In the genomic region with DNA sequence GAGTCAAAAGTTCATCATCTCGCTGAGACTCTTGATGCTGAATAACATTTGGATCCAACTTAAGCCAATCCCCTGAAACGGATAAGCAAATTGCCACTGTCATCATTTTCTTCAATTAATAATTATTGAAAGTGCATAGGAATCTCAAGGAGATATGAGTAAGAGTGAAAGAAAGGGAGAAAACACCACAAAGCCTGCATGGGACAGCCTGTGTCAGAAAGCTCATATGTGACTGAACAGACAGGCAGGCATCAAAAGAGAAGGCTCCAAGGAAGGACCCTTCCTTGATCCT, we compare ENCODE assay signal across 19 cellular contexts. TPM values are rescaled to one million over a fixed set of nuclear protein-coding genes. Genes with fewer than 3 reads are reported as not detected.
DNase-seq lines count a peak whose midpoint lies in the region; ATAC-seq and TF ChIP-seq lines count a peak whose summit lies in the region.
"Had no signal": no experiment of that assay in that cellular context is flagged by ENCODE, and none has a peak within 500 bp of the region (broad histone marks: within the 10 kb centered on the region; RNA-seq: fewer than 3 reads in every experiment).

No MANE protein-coding gene starts in this region.

- DNase-seq in effector memory CD8-positive, alpha-beta T cell, result no peak
- DNase-seq in osteoblast (ENCODE audit: insufficient read length, low spot score, missing footprints) (no peak), transverse colon (no peak), posterior vena cava (ENCODE audit: low spot score) (no peak), GOT3 (lab: John Stamatoyannopoulos, UW) (no peak), SW 1271 (lab: John Stamatoyannopoulos, UW) (no peak)
- DNase-seq: activated naive CD4-positive, alpha-beta T cell treated with anti-CD3 and anti-CD28 coated beads for 36 hours; DMS153; dorsolateral prefrontal cortex; left cardiac atrium; mucosa of descending colon; NCI-H146; NCI-H345; Right ventricle myocardium superior; stimulated activated CD4-positive, alpha-beta T cell treated with anti-CD3 and anti-CD28 coated beads, Interleukin-1b, Interleukin-23, amount 100 ng/mL, for 48 hours; T-helper 2 cell had no signal

- peaks cover 56% of the 10 kb centered on the region for H3K4me1 ChIP-seq in osteoblast (ENCODE audit: insufficient read depth, low read length)
- peaks cover 20 to 67% (median 45%) of the 10 kb centered on the region in 4 donors for H3K4me1 ChIP-seq in transverse colon

- no peaks in the 10 kb centered on the region for H3K27me3 ChIP-seq in osteoblast (ENCODE audit: insufficient read depth, low read length)
- H3K27me3 ChIP-seq in transverse colon, result no peaks in the 10 kb centered on the region
- H3K27me3 ChIP-seq: BLaER1 treated with 17β-estradiol and CSF1 and Interleukin-3, amounts not matched to agents 10 nM and 100 nM; dorsolateral prefrontal cortex had no signal

- no peaks in the 10 kb centered on the region for H3K9me3 Mint-ChIP-seq in activated T-helper 17 cell treated with anti-CD3 and anti-CD28 coated beads, Interleukin-2, amount 50 U/mL, for 72 hours
- no peaks in the 10 kb centered on the region for H3K9me3 Mint-ChIP-seq in effector memory CD8-positive, alpha-beta T cell
- H3K9me3 Mint-ChIP-seq: activated naive CD4-positive, alpha-beta T cell treated with anti-CD3 and anti-CD28 coated beads for 36 hours had no signal

- ATAC-seq in activated T-helper 17 cell treated with anti-CD3 and anti-CD28 coated beads, Interleukin-2, amount 50 U/mL, for 72 hours (replicated peaks), result no peak
- peak; percentile 5 for ATAC-seq in effector memory CD8-positive, alpha-beta T cell (replicated peaks)
- ATAC-seq: HCT116 had no signal

- H3K36me3 ChIP-seq in osteoblast (ENCODE audit: insufficient read depth, low read length), result peaks cover 7% of the 10 kb centered on the region
- H3K36me3 ChIP-seq in transverse colon, result no peaks in the 10 kb centered on the region

- H4K20me1 ChIP-seq in osteoblast (ENCODE audit: insufficient read depth, low read length), result no peaks in the 10 kb centered on the region

- no peaks in the 10 kb centered on the region for H3K27me3 Mint-ChIP-seq in activated T-helper 17 cell treated with anti-CD3 and anti-CD28 coated beads, Interleukin-2, amount 50 U/mL, for 72 hours
- no peaks in the 10 kb centered on the region for H3K27me3 Mint-ChIP-seq in effector memory CD8-positive, alpha-beta T cell

- H2AFZ ChIP-seq in osteoblast (ENCODE audit: low read length), result no peak overlapping the region

- intact Hi-C loops in transverse colon (cut with DNase I; ENCODE audit: low total_unique reads), result no loop called here
- intact Hi-C loops in posterior vena cava (cut with DNase I), result no loop called here

- H3K4me3 ChIP-seq in osteoblast (ENCODE audit: insufficient read depth, low read length), result no peak overlapping the region
- H3K4me3 ChIP-seq in transverse colon, result no peak overlapping the region
- H3K4me3 ChIP-seq: BLaER1 treated with 17β-estradiol and CSF1 and Interleukin-3, amounts not matched to agents 10 nM and 100 nM; mucosa of descending colon had no signal

- H3K4me3 Mint-ChIP-seq in activated T-helper 17 cell treated with anti-CD3 and anti-CD28 coated beads, Interleukin-2, amount 50 U/mL, for 72 hours, result peak overlapping the region; percentile 54
- H3K4me3 Mint-ChIP-seq in effector memory CD8-positive, alpha-beta T cell, result peak overlapping the region; percentile 56 to 57
- H3K4me3 Mint-ChIP-seq: activated naive CD4-positive, alpha-beta T cell treated with anti-CD3 and anti-CD28 coated beads for 36 hours had no signal

- no peak for TF ChIP-seq POLR2A in transverse colon (IDR thresholded peaks at IDR 0.05)

- peak overlapping the region; percentile 40 for H3K4me2 ChIP-seq in osteoblast (ENCODE audit: insufficient read depth, low read length)

- H3K27ac ChIP-seq in osteoblast (ENCODE audit: low read depth, low read length) (peak overlapping the region; percentile 79), transverse colon (peak overlapping the region; percentile 54 to 72 (median 66))
- H3K27ac ChIP-seq: BLaER1 treated with 17β-estradiol and CSF1 and Interleukin-3, amounts not matched to agents 10 nM and 100 nM had no signal

- peaks cover 63% of the 10 kb centered on the region for H3K4me1 Mint-ChIP-seq in activated T-helper 17 cell treated with anti-CD3 and anti-CD28 coated beads, Interleukin-2, amount 50 U/mL, for 72 hours
- peaks cover 66 to 83% of the 10 kb centered on the region in 2 donors for H3K4me1 Mint-ChIP-seq in effector memory CD8-positive, alpha-beta T cell (ENCODE audit: low read depth in 2 of 2)

- in situ Hi-C loops in transverse colon (cut with MboI; ENCODE audit: low pct_ligation_motif_present in 1 of 4, low pct_unique_long_range_greater_than_20kb in 1 of 4, low sequenced_read_pairs in 3 of 4), result no loop called here

- peaks cover 98% of the 10 kb centered on the region for H3K36me3 Mint-ChIP-seq in activated T-helper 17 cell treated with anti-CD3 and anti-CD28 coated beads, Interleukin-2, amount 50 U/mL, for 72 hours (ENCODE audit: low read depth)
- H3K36me3 Mint-ChIP-seq in effector memory CD8-positive, alpha-beta T cell (ENCODE audit: insufficient read depth), result peaks cover 36% of the 10 kb centered on the region

- no peak for TF ChIP-seq CTCF in osteoblast (IDR thresholded peaks at IDR 0.05; ENCODE audit: extremely low read depth, low read depth, low read length)
- no peak for TF ChIP-seq CTCF in transverse colon (IDR thresholded peaks at IDR 0.05)

- H3K9me3 ChIP-seq in osteoblast (ENCODE audit: low read depth, low read length) (no peaks in the 10 kb centered on the region), transverse colon (no peaks in the 10 kb centered on the region)
- H3K9me3 ChIP-seq: BLaER1 treated with 17β-estradiol and CSF1 and Interleukin-3, amounts not matched to agents 10 nM and 100 nM; mucosa of descending colon had no signal

- WGBS in transverse colon (ENCODE audit: low coverage in 1 of 2), 2 donors, result 58 to 60% methylated on average over 2 of the region's 2 CpGs

- H3K27ac Mint-ChIP-seq in activated T-helper 17 cell treated with anti-CD3 and anti-CD28 coated beads, Interleukin-2, amount 50 U/mL, for 72 hours, result peak overlapping the region; percentile 58
- H3K27ac Mint-ChIP-seq in effector memory CD8-positive, alpha-beta T cell, result peak overlapping the region; percentile 52 to 71
- H3K27ac Mint-ChIP-seq: activated naive CD4-positive, alpha-beta T cell treated with anti-CD3 and anti-CD28 coated beads for 36 hours had no signal

- no peak for TF ChIP-seq EP300 in transverse colon (IDR thresholded peaks at IDR 0.05; ENCODE audit: low read depth)

- peaks cover 86% of the 10 kb centered on the region for H3K79me2 ChIP-seq in osteoblast (ENCODE audit: insufficient read depth, low read length)

RNA-seq across cellular contexts. Expression of gene ATXN1, which starts 13.3 kb away (rescaled TPM):
- total RNA-seq in activated T-helper 17 cell treated with anti-CD3 and anti-CD28 coated beads, Interleukin-2, amount 50 U/mL, for 72 hours, result 100 to 1,000 TPM in 1 of 2 donors, 10 to 100 TPM in 1; 41.0 to 115 TPM
- total RNA-seq in osteoblast (44.2 and 48.5 TPM in 2 replicates), transverse colon (100 to 1,000 TPM in 2 of 4 donors, 10 to 100 TPM in 2; 48.7 to 166 (median 105) TPM), posterior vena cava (10 to 100 TPM; 63.1 to 72.2 TPM)
